Comparison of ENCODE assay signal across 7 cellular contexts in the genomic region with DNA sequence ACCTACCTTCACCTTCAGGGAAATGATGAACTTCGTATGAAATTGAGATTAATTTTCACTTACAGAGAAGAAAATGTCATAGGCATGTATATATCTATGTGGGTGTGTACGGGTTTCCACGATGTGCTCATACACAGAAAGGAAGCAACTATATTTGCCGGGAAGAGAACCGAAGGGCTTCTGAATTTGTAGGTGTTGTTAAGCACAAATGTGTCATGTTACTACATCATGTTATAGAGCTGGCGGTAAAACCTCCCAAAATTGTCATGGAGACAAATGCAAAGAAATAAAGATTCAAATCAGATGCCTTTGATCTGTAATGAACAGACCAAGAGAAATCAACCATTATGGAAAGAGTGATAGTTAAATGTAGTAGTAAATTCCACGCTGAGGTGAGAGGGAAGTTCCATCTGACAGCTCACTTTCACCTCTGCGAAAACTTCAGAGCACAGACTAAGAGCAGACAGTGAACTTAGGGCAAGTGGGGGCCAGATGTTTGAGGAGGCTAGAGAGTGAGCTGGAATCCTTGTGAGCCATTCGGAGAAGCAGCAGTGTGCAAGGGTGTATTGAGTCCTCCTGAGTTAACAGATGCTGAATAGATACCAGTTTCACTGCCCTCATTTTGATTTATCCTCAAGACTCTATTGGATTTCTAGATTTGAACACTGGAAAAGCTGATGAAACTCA.
A peak's percentile ranks its signal among the peaks of the same experiment; 100 is the strongest.
DNase-seq lines count a peak whose midpoint lies in the region; ATAC-seq and TF ChIP-seq lines count a peak whose summit lies in the region.
"Not testable (repeated sequence)": the region's sequence is repeated elsewhere in the genome, so short reads cannot be mapped to it uniquely, and the experiment has no call there.

No MANE protein-coding gene starts in this region.

- H3K27me3 ChIP-seq in CD4-positive, CD25-positive, alpha-beta regulatory T cell (ENCODE audit: control insufficient read depth, insufficient read depth, low read length) = not testable (repeated sequence)

- not testable (repeated sequence) for H3K27ac ChIP-seq in CD4-positive, CD25-positive, alpha-beta regulatory T cell (ENCODE audit: insufficient read depth, low read length, poor library complexity, severe bottlenecking)

- H3K27me3 Mint-ChIP-seq in CD4-positive, CD25-positive, alpha-beta regulatory T cell; T-helper 17 cell; activated CD8-positive, alpha-beta T cell treated with anti-CD3 and anti-CD28 coated beads for 36 hours; activated T-helper 17 cell treated with anti-CD3 and anti-CD28 coated beads, Interleukin-2, amount 50 U/mL, for 72 hours; activated naive CD8-positive, alpha-beta T cell treated with anti-CD3 and anti-CD28 coated beads, Interleukin-2, amount 50 U/mL, for 24 hours; natural killer cell treated with Interleukin-12 subunit alpha and Interleukin-12 subunit beta and Interleukin-15 and Interleukin-18, amount 100 ng/mL, for 72 hours; stimulated activated naive CD8-positive, alpha-beta T cell treated with anti-CD3 and anti-CD28 coated beads, Interleukin-15, amount 100 ng/mL, for 72 hours: not testable (repeated sequence)

- POLR2A ChIA-PET in activated CD8-positive, alpha-beta T cell treated with anti-CD3 and anti-CD28 coated beads for 36 hours (lab: Charles Lee) = not testable (repeated sequence)

- H3K4me3 ChIP-seq in CD4-positive, CD25-positive, alpha-beta regulatory T cell (ENCODE audit: low read depth, low read length) = not testable (repeated sequence)

- H3K9me3 Mint-ChIP-seq in CD4-positive, CD25-positive, alpha-beta regulatory T cell; activated CD8-positive, alpha-beta T cell treated with anti-CD3 and anti-CD28 coated beads for 36 hours; activated T-helper 17 cell treated with anti-CD3 and anti-CD28 coated beads, Interleukin-2, amount 50 U/mL, for 72 hours; activated naive CD8-positive, alpha-beta T cell treated with anti-CD3 and anti-CD28 coated beads, Interleukin-2, amount 50 U/mL, for 24 hours; natural killer cell treated with Interleukin-12 subunit alpha and Interleukin-12 subunit beta and Interleukin-15 and Interleukin-18, amount 100 ng/mL, for 72 hours; stimulated activated naive CD8-positive, alpha-beta T cell treated with anti-CD3 and anti-CD28 coated beads, Interleukin-15, amount 100 ng/mL, for 72 hours: not testable (repeated sequence)

- not testable (repeated sequence) for DNase-seq in CD4-positive, CD25-positive, alpha-beta regulatory T cell; T-helper 17 cell; activated CD8-positive, alpha-beta T cell treated with anti-CD3 and anti-CD28 coated beads for 36 hours; activated naive CD8-positive, alpha-beta T cell treated with anti-CD3 and anti-CD28 coated beads, Interleukin-2, amount 50 U/mL, for 24 hours; natural killer cell treated with Interleukin-12 subunit alpha and Interleukin-12 subunit beta and Interleukin-15 and Interleukin-18, amount 100 ng/mL, for 72 hours (ENCODE audit: low spot score); stimulated activated naive CD8-positive, alpha-beta T cell treated with anti-CD3 and anti-CD28 coated beads, Interleukin-15, amount 100 ng/mL, for 72 hours

- TF ChIP-seq CTCF in activated CD8-positive, alpha-beta T cell treated with anti-CD3 and anti-CD28 coated beads for 36 hours (IDR thresholded peaks at IDR 0.05) = not testable (repeated sequence)

- intact Hi-C loops in activated CD8-positive, alpha-beta T cell treated with anti-CD3 and anti-CD28 coated beads for 36 hours (cut with micrococcal nuclease) = not testable (repeated sequence)

- not testable (repeated sequence) for H3K36me3 Mint-ChIP-seq in CD4-positive, CD25-positive, alpha-beta regulatory T cell; T-helper 17 cell (ENCODE audit: low read depth); activated CD8-positive, alpha-beta T cell treated with anti-CD3 and anti-CD28 coated beads for 36 hours (ENCODE audit: low read depth); activated T-helper 17 cell treated with anti-CD3 and anti-CD28 coated beads, Interleukin-2, amount 50 U/mL, for 72 hours (ENCODE audit: low read depth); activated naive CD8-positive, alpha-beta T cell treated with anti-CD3 and anti-CD28 coated beads, Interleukin-2, amount 50 U/mL, for 24 hours (ENCODE audit: low read depth); natural killer cell treated with Interleukin-12 subunit alpha and Interleukin-12 subunit beta and Interleukin-15 and Interleukin-18, amount 100 ng/mL, for 72 hours

- H3K27ac Mint-ChIP-seq in CD4-positive, CD25-positive, alpha-beta regulatory T cell; T-helper 17 cell; activated CD8-positive, alpha-beta T cell treated with anti-CD3 and anti-CD28 coated beads for 36 hours; activated T-helper 17 cell treated with anti-CD3 and anti-CD28 coated beads, Interleukin-2, amount 50 U/mL, for 72 hours; activated naive CD8-positive, alpha-beta T cell treated with anti-CD3 and anti-CD28 coated beads, Interleukin-2, amount 50 U/mL, for 24 hours; natural killer cell treated with Interleukin-12 subunit alpha and Interleukin-12 subunit beta and Interleukin-15 and Interleukin-18, amount 100 ng/mL, for 72 hours; stimulated activated naive CD8-positive, alpha-beta T cell treated with anti-CD3 and anti-CD28 coated beads, Interleukin-15, amount 100 ng/mL, for 72 hours: not testable (repeated sequence)

- H3K4me1 Mint-ChIP-seq in CD4-positive, CD25-positive, alpha-beta regulatory T cell; T-helper 17 cell; activated CD8-positive, alpha-beta T cell treated with anti-CD3 and anti-CD28 coated beads for 36 hours (ENCODE audit: low read depth); activated T-helper 17 cell treated with anti-CD3 and anti-CD28 coated beads, Interleukin-2, amount 50 U/mL, for 72 hours; activated naive CD8-positive, alpha-beta T cell treated with anti-CD3 and anti-CD28 coated beads, Interleukin-2, amount 50 U/mL, for 24 hours; natural killer cell treated with Interleukin-12 subunit alpha and Interleukin-12 subunit beta and Interleukin-15 and Interleukin-18, amount 100 ng/mL, for 72 hours (ENCODE audit: low read depth in 2 of 2); stimulated activated naive CD8-positive, alpha-beta T cell treated with anti-CD3 and anti-CD28 coated beads, Interleukin-15, amount 100 ng/mL, for 72 hours: not testable (repeated sequence)

- H3K4me3 Mint-ChIP-seq in CD4-positive, CD25-positive, alpha-beta regulatory T cell; T-helper 17 cell; activated CD8-positive, alpha-beta T cell treated with anti-CD3 and anti-CD28 coated beads for 36 hours; activated T-helper 17 cell treated with anti-CD3 and anti-CD28 coated beads, Interleukin-2, amount 50 U/mL, for 72 hours; activated naive CD8-positive, alpha-beta T cell treated with anti-CD3 and anti-CD28 coated beads, Interleukin-2, amount 50 U/mL, for 24 hours; natural killer cell treated with Interleukin-12 subunit alpha and Interleukin-12 subunit beta and Interleukin-15 and Interleukin-18, amount 100 ng/mL, for 72 hours; stimulated activated naive CD8-positive, alpha-beta T cell treated with anti-CD3 and anti-CD28 coated beads, Interleukin-15, amount 100 ng/mL, for 72 hours: not testable (repeated sequence)

- not testable (repeated sequence) for H3K36me3 ChIP-seq in CD4-positive, CD25-positive, alpha-beta regulatory T cell (ENCODE audit: control insufficient read depth, insufficient read depth, low read length)

- peak; percentile 47 to 57 for ATAC-seq in CD4-positive, CD25-positive, alpha-beta regulatory T cell (ENCODE audit: low read depth in 2 of 2)
- ATAC-seq in T-helper 17 cell = peak; percentile 57
- ATAC-seq in activated CD8-positive, alpha-beta T cell treated with anti-CD3 and anti-CD28 coated beads for 36 hours = peak; percentile 85
- ATAC-seq in activated T-helper 17 cell treated with anti-CD3 and anti-CD28 coated beads, Interleukin-2, amount 50 U/mL, for 72 hours (replicated peaks) = peak; percentile 97
- ATAC-seq in activated naive CD8-positive, alpha-beta T cell treated with anti-CD3 and anti-CD28 coated beads, Interleukin-2, amount 50 U/mL, for 24 hours = peak; percentile 97
- ATAC-seq in natural killer cell treated with Interleukin-12 subunit alpha and Interleukin-12 subunit beta and Interleukin-15 and Interleukin-18, amount 100 ng/mL, for 72 hours = peak; percentile 61 to 77
- ATAC-seq in stimulated activated naive CD8-positive, alpha-beta T cell treated with anti-CD3 and anti-CD28 coated beads, Interleukin-15, amount 100 ng/mL, for 72 hours = peak; percentile 90

- not testable (repeated sequence) for H3K9me3 ChIP-seq in CD4-positive, CD25-positive, alpha-beta regulatory T cell (ENCODE audit: control insufficient read depth in 2 of 2, low read length in 2 of 2); T-helper 17 cell (ENCODE audit: control insufficient read depth, low read length, poor library complexity, severe bottlenecking)

- H3K4me1 ChIP-seq in CD4-positive, CD25-positive, alpha-beta regulatory T cell (ENCODE audit: control insufficient read depth, insufficient read depth, low read length, poor library complexity, severe bottlenecking) = not testable (repeated sequence)

- CTCF ChIA-PET in activated CD8-positive, alpha-beta T cell treated with anti-CD3 and anti-CD28 coated beads for 36 hours (lab: Charles Lee) = not testable (repeated sequence)
